In the genomic region with DNA sequence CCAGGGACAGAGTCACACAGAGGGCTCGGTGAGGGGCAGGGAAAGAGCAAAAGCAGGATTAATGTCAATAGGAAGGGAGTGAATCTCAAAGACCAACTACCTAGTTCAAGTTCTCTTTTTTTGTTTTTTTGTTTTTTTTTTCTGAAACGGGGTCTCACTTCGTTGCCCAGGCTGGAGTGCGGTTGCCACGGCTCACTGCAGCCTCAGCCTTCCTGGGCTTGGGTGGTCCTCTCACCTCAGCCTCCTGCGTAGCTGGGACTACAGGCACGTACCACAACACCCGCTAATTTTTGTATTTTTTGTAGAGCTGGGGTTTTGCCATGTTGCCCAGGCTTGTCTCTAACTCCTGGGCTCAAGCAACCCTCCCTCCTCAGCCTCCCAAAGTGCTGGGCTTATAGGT, we compare ENCODE assay signal across 29 cellular contexts. TPM values are rescaled to one million over a fixed set of nuclear protein-coding genes. Genes with fewer than 3 reads are reported as not detected.
A peak's percentile ranks its signal among the peaks of the same experiment; 100 is the strongest.
DNase-seq lines count a peak whose midpoint lies in the region; ATAC-seq, FAIRE-seq and TF ChIP-seq lines count a peak whose summit lies in the region.
"Had no signal": no experiment of that assay in that cellular context is flagged by ENCODE, and none has a peak within 500 bp of the region (broad histone marks: within the 10 kb centered on the region; RNA-seq: fewer than 3 reads in every experiment).

No MANE protein-coding gene starts in this region.

- no peaks in the 10 kb centered on the region for H4K20me1 ChIP-seq in BLaER1
- H4K20me1 ChIP-seq in OCI-LY7 (ENCODE audit: insufficient read depth, low read length), result no peaks in the 10 kb centered on the region
- no peaks in the 10 kb centered on the region for H4K20me1 ChIP-seq in H1 (replicated peaks in 1 of 2; ENCODE audit: control insufficient read depth in 1 of 2, insufficient read depth in 2 of 2, low read length in 2 of 2)

- DNase-seq in OCI-LY7 (ENCODE audit: low spot score), result no peak
- no peak for DNase-seq in H1 (ENCODE audit: low read depth in 1 of 2, low spot score in 2 of 2)
- peak in 1 of 10 donors; percentile 37 for DNase-seq in naive thymus-derived CD8-positive, alpha-beta T cell
- DNase-seq in NCI-H2227 (lab: John Stamatoyannopoulos, UW; ENCODE audit: unreplicated experiment), result no peak
- no peak for DNase-seq in stimulated activated CD4-positive, alpha-beta T cell treated with anti-CD3 and anti-CD28 coated beads, Interleukin-4, amount 100 ng/mL, for 4 hours
- DNase-seq in MG63, result no peak
- DNase-seq in medulla oblongata (ENCODE audit: extremely low spot score), result no peak
- DNase-seq: 8988T; ACHN; Caco-2; CD4-positive, alpha-beta T cell; EL; GDM1; GOT3; IMR-90; NCI-H1092; NCI-H1417 treated with DMSO at 0.1 percent for 48 hours; NCI-H187; NCI-H2171 treated with DMSO at 0.1 percent for 48 hours; NCI-H524; NCI-H82; NK-92 treated with Interleukin-12 subunit alpha and Interleukin-12 subunit beta, amount 100 ng/mL, for 24 hours; RPMI8226; SHP77 had no signal

- no peak for ATAC-seq in naive thymus-derived CD8-positive, alpha-beta T cell
- ATAC-seq: HCT116 had no signal

- no peak overlapping the region for H4K91ac ChIP-seq in H1 (replicated peaks; ENCODE audit: insufficient read length, low read length)

- no peak overlapping the region for H2BK15ac ChIP-seq in H1 (ENCODE audit: low read length)

- H3K18ac ChIP-seq in H1 (ENCODE audit: extremely low read depth, low read length), result no peak overlapping the region

- H2BK5ac ChIP-seq in H1 (ENCODE audit: low read depth, low read length), result no peak overlapping the region

- H3K36me3 ChIP-seq in BLaER1 (no peaks in the 10 kb centered on the region), OCI-LY7 (ENCODE audit: insufficient read depth, low read length) (no peaks in the 10 kb centered on the region), H1 (ENCODE audit: control insufficient read depth in 2 of 4, insufficient read depth in 4 of 4, low read length in 3 of 4) (no peaks in the 10 kb centered on the region), MG63 (no peaks in the 10 kb centered on the region)

- no TSS peak for BruUV-seq in OCI-LY7 (replicated peaks; lab: Mats Ljungman, UMichigan)

- H2BK12ac ChIP-seq in H1 (ENCODE audit: low read depth, low read length), result no peak overlapping the region

- no peak overlapping the region for H3K4me3 Mint-ChIP-seq in naive thymus-derived CD8-positive, alpha-beta T cell
- H3K4me3 Mint-ChIP-seq: CD4-positive, alpha-beta T cell had no signal

- no peak overlapping the region for H2BK120ac ChIP-seq in H1 (replicated peaks; ENCODE audit: low read depth, low read length)

- H3K4ac ChIP-seq in H1 (replicated peaks; ENCODE audit: insufficient read length, low read depth, low read length), result no peak overlapping the region

- TF ChIP-seq CTCF in OCI-LY7 (conservative IDR thresholded peaks at IDR 0.05; ENCODE audit: low read length), result no peak
- TF ChIP-seq CTCF in H1 (IDR thresholded peaks at IDR 0.05; ENCODE audit: control extremely low read depth in 1 of 3, insufficient read depth in 1 of 3, low read depth in 1 of 3, low read length in 3 of 3), result no peak

- no peak for TF ChIP-seq POLR2A in H1 (IDR thresholded peaks at IDR 0.05; ENCODE audit: control extremely low read depth in 1 of 2, low read depth in 2 of 2, low read length in 2 of 2)

- no peak overlapping the region for H3K9ac ChIP-seq in BLaER1
- H3K9ac ChIP-seq in H1 (replicated peaks in 1 of 4; ENCODE audit: extremely low read depth in 1 of 4, low read depth in 3 of 4, low read length in 3 of 4), result no peak overlapping the region

- WGBS in H1 (ENCODE audit: extremely low coverage in 1 of 2, insufficient coverage in 1 of 2, insufficient read length in 1 of 2, insufficient replicate concordance in 2 of 2, low coverage in 1 of 2, low lambda C conversion rate in 2 of 2, missing lambda C conversion rate in 1 of 2), 2 experiments, result 86% methylated on average over 8 of the region's 8 CpGs; no CpG with 5 or more reads in 1 of the 2 experiments

- peak overlapping the region in 6 of 10 donors; percentile 21 to 80 (median 56) for H3K27ac Mint-ChIP-seq in naive thymus-derived CD8-positive, alpha-beta T cell
- H3K27ac Mint-ChIP-seq: CD4-positive, alpha-beta T cell had no signal

- peak overlapping the region; percentile 53; the same call in 1 of the 2 replicates for H2AK5ac ChIP-seq in H1 (ENCODE audit: low read depth, low read length)

- H3K27me3 Mint-ChIP-seq in naive thymus-derived CD8-positive, alpha-beta T cell, result no peaks in the 10 kb centered on the region
- H3K27me3 Mint-ChIP-seq: CD4-positive, alpha-beta T cell had no signal

- no peaks in the 10 kb centered on the region for H3K79me2 ChIP-seq in OCI-LY7 (ENCODE audit: insufficient read depth, low read depth, low read length)
- no peaks in the 10 kb centered on the region for H3K79me2 ChIP-seq in H1 (ENCODE audit: control insufficient read depth in 1 of 2, insufficient read depth in 2 of 2, low read length in 2 of 2)

- H3K4me2 ChIP-seq in BLaER1 (peak overlapping the region; percentile 53), OCI-LY7 (ENCODE audit: low read length) (0 out of 2 replicates have a peak overlapping the region, but pooled peaks have one; percentile 14), H1 (ENCODE audit: insufficient read depth in 1 of 2, low read depth in 2 of 2, low read length in 2 of 2) (no peak overlapping the region)

- intact Hi-C loops in OCI-LY7 (cut with micrococcal nuclease; ENCODE audit: unreplicated experiment), result no loop called here

- TF ChIP-seq EP300 in H1 (IDR thresholded peaks at IDR 0.05; ENCODE audit: borderline replicate concordance in 1 of 2, low read depth in 2 of 2, low read length in 2 of 2), result no peak

- H3K56ac ChIP-seq in H1 (replicated peaks; ENCODE audit: insufficient read length, low read depth, low read length), result no peak overlapping the region

- TF ChIP-seq RAD21 in H1 (IDR thresholded peaks at IDR 0.05 in 1 of 2, conservative IDR thresholded peaks at IDR 0.05 in 1 of 2; ENCODE audit: low read depth in 2 of 2, low read length in 2 of 2), result no peak

- no peaks in the 10 kb centered on the region for H3K9me3 Mint-ChIP-seq in naive thymus-derived CD8-positive, alpha-beta T cell
- H3K9me3 Mint-ChIP-seq: CD4-positive, alpha-beta T cell had no signal

- H2AFZ ChIP-seq in OCI-LY7 (ENCODE audit: low read length), result no peak overlapping the region
- H2AFZ ChIP-seq in H1 (ENCODE audit: low read length), result no peak overlapping the region

- no peak overlapping the region for H3K4me3 ChIP-seq in BLaER1
- H3K4me3 ChIP-seq in OCI-LY7 (ENCODE audit: low read depth, low read length, poor library complexity, severe bottlenecking), result no peak overlapping the region
- H3K4me3 ChIP-seq in H1 (ENCODE audit: extremely low read depth in 1 of 4, insufficient read depth in 2 of 4, low read depth in 3 of 4, low read length in 4 of 4), result no peak overlapping the region
- no peak overlapping the region for H3K4me3 ChIP-seq in MG63

- peaks cover 26 to 60% (median 48%) of the 10 kb centered on the region in 4 donors for H3K4me1 Mint-ChIP-seq in naive thymus-derived CD8-positive, alpha-beta T cell

- no peak overlapping the region for H2BK20ac ChIP-seq in H1 (ENCODE audit: low read length)

- no peak for FAIRE-seq in H1 (lab: Jason Lieb, UNC)
- FAIRE-seq: GM12891 had no signal

- no peaks in the 10 kb centered on the region for H3K36me3 Mint-ChIP-seq in naive thymus-derived CD8-positive, alpha-beta T cell

- CTCF ChIA-PET in OCI-LY7 (lab: Charles Lee; ENCODE audit: unreplicated experiment), result interaction anchor here (1.0 kb wide), 1 partner anchor 246 kb away, joined by 7 read pairs; no protein-coding TSS in a partner anchor
- CTCF ChIA-PET in H1 (lab: Charles Lee; ENCODE audit: partially characterized antibody), result interaction anchor here (0.8 to 1.2 kb wide), 3 partner anchors 9 to 41 kb away, joined by 3 to 4 read pairs (median 4); partner anchors contain the start of gene BCL9L

- peaks cover 65% of the 10 kb centered on the region for H3K4me1 ChIP-seq in BLaER1
- H3K4me1 ChIP-seq in OCI-LY7 (ENCODE audit: insufficient read depth, low read length, poor library complexity, severe bottlenecking), result peaks cover 36% of the 10 kb centered on the region
- H3K4me1 ChIP-seq in H1 (replicated peaks in 1 of 4; ENCODE audit: control insufficient read depth in 3 of 4, insufficient read depth in 4 of 4, low read length in 3 of 4), result peaks cover 7 to 18% (median 13%) of the 10 kb centered on the region in 4 experiments

- POLR2A ChIA-PET in OCI-LY7 (lab: Charles Lee), result interaction anchor here (0.7 to 1.2 kb wide), 8 partner anchors 19 to 342 kb away, joined by 3 to 7 read pairs (median 4); partner anchors contain the start of gene CXCR5
- POLR2A ChIA-PET in H1 (lab: Charles Lee; ENCODE audit: partially characterized antibody), result interaction anchor here (3.1 kb wide), 1 partner anchor 40 kb away, joined by 9 read pairs; no protein-coding TSS in a partner anchor
- POLR2A ChIA-PET in naive thymus-derived CD8-positive, alpha-beta T cell (lab: Charles Lee), result interaction anchor here (2.4 kb wide), 1 partner anchor 9 kb away, joined by 21 read pairs; no protein-coding TSS in a partner anchor

- H3K23me2 ChIP-seq in H1 (ENCODE audit: low read depth, low read length), result no peaks in the 10 kb centered on the region

- no peak overlapping the region for H3K14ac ChIP-seq in H1 (ENCODE audit: insufficient read length)

- H3K27ac ChIP-seq in BLaER1 (no peak overlapping the region), OCI-LY7 (ENCODE audit: low read depth, low read length, poor library complexity, severe bottlenecking) (no peak overlapping the region), H1 (ENCODE audit: low read depth, low read length) (no peak overlapping the region)

- H3K79me1 ChIP-seq in H1 (ENCODE audit: low read depth, low read length), result no peaks in the 10 kb centered on the region

- H4K5ac ChIP-seq in H1 (ENCODE audit: insufficient read length, low read depth, low read length), result no peak overlapping the region

- H4K8ac ChIP-seq in H1 (ENCODE audit: extremely low read depth, insufficient read depth, low read length), result no peak overlapping the region

- H3K23ac ChIP-seq in H1 (ENCODE audit: insufficient read length), result no peak overlapping the region

- H3K9me2 ChIP-seq in OCI-LY7 (ENCODE audit: insufficient read depth, low read length), result no peaks in the 10 kb centered on the region

- H3K9me3 ChIP-seq in BLaER1, result no peaks in the 10 kb centered on the region
- no peaks in the 10 kb centered on the region for H3K9me3 ChIP-seq in OCI-LY7 (ENCODE audit: low read length)
- no peaks in the 10 kb centered on the region for H3K9me3 ChIP-seq in H1 (ENCODE audit: insufficient read depth in 2 of 2, low read depth in 1 of 2, low read length in 1 of 2)
- H3K9me3 ChIP-seq in MG63, result no peaks in the 10 kb centered on the region
- H3K9me3 ChIP-seq: Caco-2 had no signal

- H3K27me3 ChIP-seq in BLaER1 (no peaks in the 10 kb centered on the region), H1 (replicated peaks in 1 of 4; ENCODE audit: control insufficient read depth in 3 of 4, extremely low read depth in 1 of 4, insufficient read depth in 3 of 4, low read length in 3 of 4) (peaks cover 0 to 9% (median 0%) of the 10 kb centered on the region in 4 experiments; a peak in 2 of 7 replicates), MG63 (no peaks in the 10 kb centered on the region)

RNA-seq across cellular contexts. Expression of gene BCL9L, which starts 9.7 kb away (rescaled TPM):
- 3.7 and 6.4 TPM in 2 replicates for total RNA-seq in OCI-LY7 (2014; rRNA removed; shearing (Covaris generic))
- total RNA-seq in OCI-LY7 (2022), result 14.8 and 16.6 TPM in 2 replicates
- 57.8 and 58.2 TPM in 2 replicates for total RNA-seq in H1 (2021; fragmentation: NEBNext Ultra II Directional; extraction: Animal tissue kit (Norgen Biotek cat#: 25700))
- 6.2 and 15.7 TPM in 2 replicates for polyA plus RNA-seq in H1 (2011; rRNA removed)
- polyA plus RNA-seq in H1 (2011; cell fraction: cytosol; rRNA removed), result 4.4 TPM
- polyA plus RNA-seq in H1 (2011; cell fraction: nucleus; rRNA removed), result 29.6 TPM
- polyA plus RNA-seq in H1 (2012, experiment 1 of 2), result 40.7 to 56.9 TPM (median 45.3 TPM) in 4 replicates
- 18.6 TPM for polyA plus RNA-seq in H1 (2012, experiment 2 of 2)
- polyA plus RNA-seq in H1 (2013, experiment 1 of 2), result 62.5 TPM
- 58.3 TPM for polyA plus RNA-seq in H1 (2013, experiment 2 of 2)
- 4.8 and 6.3 TPM in 2 replicates for polyA minus RNA-seq in H1 (2011; rRNA and poly(A)+ RNA removed)
- polyA minus RNA-seq in H1 (2011; cell fraction: cytosol; rRNA and poly(A)+ RNA removed), result 31.1 TPM
- 20.6 TPM for polyA minus RNA-seq in H1 (2011; cell fraction: nucleus; rRNA and poly(A)+ RNA removed)
- total RNA-seq in naive thymus-derived CD8-positive, alpha-beta T cell, result 100 to 1,000 TPM; 283 TPM
- polyA plus RNA-seq in naive thymus-derived CD8-positive, alpha-beta T cell, result 1 to 10 TPM; 3.1 to 8.7 (median 4.3) TPM
- 1.8 and 2.3 TPM in 2 replicates for total RNA-seq in MG63 (2014; rRNA removed; shearing (Covaris generic); ENCODE audit: low replicate concordance)

RNA-seq across cellular contexts. Expression of gene UPK2, which starts 20.7 kb away (rescaled TPM):
- total RNA-seq in OCI-LY7 (2014; rRNA removed; shearing (Covaris generic)), result 0.28 TPM in 1 of 2 replicates, not detected in the other
- 0.34 TPM in 1 of 2 replicates, not detected in the other for total RNA-seq in OCI-LY7 (2022)
- total RNA-seq in H1 (2021; fragmentation: NEBNext Ultra II Directional; extraction: Animal tissue kit (Norgen Biotek cat#: 25700)), result not detected in 2 replicates
- 0.76 and 1.8 TPM in 2 replicates for polyA plus RNA-seq in H1 (2011; rRNA removed)
- polyA plus RNA-seq in H1 (2011; cell fraction: cytosol; rRNA removed), result 0.34 TPM
- polyA plus RNA-seq in H1 (2011; cell fraction: nucleus; rRNA removed), result 0.43 TPM
- polyA plus RNA-seq in H1 (2012, experiment 1 of 2), result 0.36 to 0.88 TPM (median 0.56 TPM) in 4 replicates
- 0.21 TPM for polyA plus RNA-seq in H1 (2012, experiment 2 of 2)
- polyA plus RNA-seq in H1 (2013, experiment 1 of 2), result 0.65 TPM
- polyA plus RNA-seq in H1 (2013, experiment 2 of 2), result 0.37 TPM
- polyA minus RNA-seq in H1 (2011; rRNA and poly(A)+ RNA removed), result not detected in 2 replicates
- not detected for polyA minus RNA-seq in H1 (2011; cell fraction: cytosol; rRNA and poly(A)+ RNA removed)
- polyA minus RNA-seq in H1 (2011; cell fraction: nucleus; rRNA and poly(A)+ RNA removed), result not detected
- total RNA-seq in naive thymus-derived CD8-positive, alpha-beta T cell, result under 1 TPM in 1 of 2 experiments, not detected in 1; 0.52 TPM
- under 1 TPM in 1 of 3 donors, not detected in 2; 0.22 TPM for polyA plus RNA-seq in naive thymus-derived CD8-positive, alpha-beta T cell
- total RNA-seq in MG63 (2014; rRNA removed; shearing (Covaris generic); ENCODE audit: low replicate concordance), result not detected in 2 replicates
- total RNA-seq: IMR-90, SK-MEL-5 had no signal

RNA-seq across cellular contexts. Expression of gene FOXR1, which starts 36.2 kb away (rescaled TPM):
- not detected in 2 replicates for total RNA-seq in OCI-LY7 (2014; rRNA removed; shearing (Covaris generic))
- total RNA-seq in OCI-LY7 (2022), result not detected in 2 replicates
- not detected in 2 replicates for total RNA-seq in H1 (2021; fragmentation: NEBNext Ultra II Directional; extraction: Animal tissue kit (Norgen Biotek cat#: 25700))
- not detected in 2 replicates for polyA plus RNA-seq in H1 (2011; rRNA removed)
- polyA plus RNA-seq in H1 (2011; cell fraction: cytosol; rRNA removed), result not detected
- polyA plus RNA-seq in H1 (2011; cell fraction: nucleus; rRNA removed), result not detected
- not detected in 4 replicates for polyA plus RNA-seq in H1 (2012, experiment 1 of 2)
- not detected for polyA plus RNA-seq in H1 (2012, experiment 2 of 2)
- polyA plus RNA-seq in H1 (2013, experiment 1 of 2), result not detected
- not detected for polyA plus RNA-seq in H1 (2013, experiment 2 of 2)
- not detected in 2 replicates for polyA minus RNA-seq in H1 (2011; rRNA and poly(A)+ RNA removed)
- not detected for polyA minus RNA-seq in H1 (2011; cell fraction: cytosol; rRNA and poly(A)+ RNA removed)
- not detected for polyA minus RNA-seq in H1 (2011; cell fraction: nucleus; rRNA and poly(A)+ RNA removed)
- not detected for total RNA-seq in naive thymus-derived CD8-positive, alpha-beta T cell
- polyA plus RNA-seq in naive thymus-derived CD8-positive, alpha-beta T cell, result not detected
- not detected in 2 replicates for total RNA-seq in MG63 (2014; rRNA removed; shearing (Covaris generic); ENCODE audit: low replicate concordance)
- total RNA-seq: Caco-2; CD4-positive, alpha-beta T cell; IMR-90; SK-MEL-5 had no signal
- polyA plus RNA-seq: BJ, IMR-90 had no signal

RNA-seq across cellular contexts. Expression of gene CXCR5, which starts 51.7 kb away (rescaled TPM):
- 1.4 and 3.3 TPM in 2 replicates for total RNA-seq in OCI-LY7 (2014; rRNA removed; shearing (Covaris generic))
- total RNA-seq in OCI-LY7 (2022), result 7.1 and 7.3 TPM in 2 replicates
- not detected in 2 replicates for total RNA-seq in H1 (2021; fragmentation: NEBNext Ultra II Directional; extraction: Animal tissue kit (Norgen Biotek cat#: 25700))
- not detected in 2 replicates for polyA plus RNA-seq in H1 (2011; rRNA removed)
- not detected for polyA plus RNA-seq in H1 (2011; cell fraction: cytosol; rRNA removed)
- polyA plus RNA-seq in H1 (2011; cell fraction: nucleus; rRNA removed), result not detected
- polyA plus RNA-seq in H1 (2012, experiment 1 of 2), result not detected in 4 replicates
- polyA plus RNA-seq in H1 (2012, experiment 2 of 2), result not detected
- polyA plus RNA-seq in H1 (2013, experiment 1 of 2), result not detected
- not detected for polyA plus RNA-seq in H1 (2013, experiment 2 of 2)
- polyA minus RNA-seq in H1 (2011; rRNA and poly(A)+ RNA removed), result not detected in 2 replicates
- polyA minus RNA-seq in H1 (2011; cell fraction: cytosol; rRNA and poly(A)+ RNA removed), result not detected
- polyA minus RNA-seq in H1 (2011; cell fraction: nucleus; rRNA and poly(A)+ RNA removed), result not detected
- total RNA-seq in naive thymus-derived CD8-positive, alpha-beta T cell, result 1 to 10 TPM; 3.2 to 3.5 TPM
- polyA plus RNA-seq in naive thymus-derived CD8-positive, alpha-beta T cell, result under 1 TPM; 0.17 to 0.63 (median 0.29) TPM
- not detected in 2 replicates for total RNA-seq in MG63 (2014; rRNA removed; shearing (Covaris generic); ENCODE audit: low replicate concordance)
- total RNA-seq: Caco-2, IMR-90, SK-MEL-5 had no signal
- polyA plus RNA-seq: BJ, IMR-90 had no signal

Comparison
In these comparisons a context has a peak if more than half of its experiments do, and no peak if none do; other contexts are left out.
1. H3K4me2 ChIP-seq: peak in BLaER1 (single experiment) and OCI-LY7 (single experiment); none in H1 (0 of 2).